Comparison of ENCODE assay signal across 9 cellular contexts in the genomic region with DNA sequence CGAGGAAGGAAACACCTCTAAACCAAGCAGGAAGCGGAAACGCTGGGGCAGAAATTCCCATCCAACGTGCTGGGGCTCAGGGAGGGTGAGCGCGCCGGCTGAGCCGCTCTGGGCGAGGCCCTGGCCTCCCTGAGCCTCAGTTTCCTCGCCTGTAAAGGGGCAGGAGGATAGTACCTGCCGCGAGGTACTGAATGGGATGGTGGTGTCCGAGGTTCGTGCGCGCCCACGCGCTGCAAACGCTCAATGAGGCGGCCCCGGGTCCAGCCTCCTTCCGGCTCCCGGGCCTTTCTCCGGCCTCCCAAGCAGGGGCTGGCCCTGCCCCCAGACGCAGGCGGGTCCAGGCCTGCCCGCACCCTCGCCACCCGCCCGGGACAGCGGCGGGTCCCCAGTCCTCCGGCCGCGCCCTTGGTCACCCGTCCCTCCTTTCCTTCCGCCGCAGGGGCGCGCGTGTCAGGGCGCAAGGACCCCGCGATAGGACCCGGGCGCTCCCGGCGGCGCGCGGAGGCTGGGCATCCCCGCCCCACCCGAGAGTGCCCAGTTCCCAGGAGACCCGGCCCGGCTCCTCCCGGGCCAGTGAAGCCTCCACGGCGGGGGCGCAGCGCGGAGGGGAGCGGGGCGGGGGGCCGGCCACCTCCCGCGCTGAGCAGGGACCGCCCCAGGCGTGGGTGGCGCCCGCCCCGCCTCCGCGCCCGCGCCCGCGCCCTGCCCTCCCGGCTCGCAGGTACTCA. TPM values are rescaled to one million over a fixed set of nuclear protein-coding genes. Genes with fewer than 3 reads are reported as not detected.
DNase-seq lines count a peak whose midpoint lies in the region; ATAC-seq and TF ChIP-seq lines count a peak whose summit lies in the region.
"Had no signal": no experiment of that assay in that cellular context is flagged by ENCODE, and none has a peak within 500 bp of the region (broad histone marks: within the 10 kb centered on the region; RNA-seq: fewer than 3 reads in every experiment).

No MANE protein-coding gene starts in this region.

- no peaks in the 10 kb centered on the region for H3K4me1 Mint-ChIP-seq in activated CD4-positive, alpha-beta T cell treated with anti-CD3 and anti-CD28 coated beads, Interleukin-2, amount 10 ng/mL, durations not matched to agents 24 days and 14 days

- peak overlapping the region; percentile 72 for H3K4me3 Mint-ChIP-seq in activated CD4-positive, alpha-beta T cell treated with anti-CD3 and anti-CD28 coated beads, Interleukin-2, amount 10 ng/mL, durations not matched to agents 24 days and 14 days

- H3K27me3 ChIP-seq in BLaER1 (peaks cover 20% of the 10 kb centered on the region), HL-60 (ENCODE audit: insufficient read depth, poor library complexity, severe bottlenecking) (peaks cover 28% of the 10 kb centered on the region), esophagus squamous epithelium (peaks cover 0 to 57% (median 5%) of the 10 kb centered on the region in 4 donors), neutrophil (peaks cover 88% of the 10 kb centered on the region)

- no peaks in the 10 kb centered on the region for H3K36me3 ChIP-seq in BLaER1
- no peaks in the 10 kb centered on the region for H3K36me3 ChIP-seq in esophagus squamous epithelium
- no peaks in the 10 kb centered on the region for H3K36me3 ChIP-seq in neutrophil

- H3K4me2 ChIP-seq in BLaER1, result peak overlapping the region; percentile 100

- H3K27ac Mint-ChIP-seq in activated CD4-positive, alpha-beta T cell treated with anti-CD3 and anti-CD28 coated beads, Interleukin-2, amount 10 ng/mL, durations not matched to agents 24 days and 14 days, result no peak overlapping the region

- H3K9me3 Mint-ChIP-seq in activated CD4-positive, alpha-beta T cell treated with anti-CD3 and anti-CD28 coated beads, Interleukin-2, amount 10 ng/mL, durations not matched to agents 24 days and 14 days, result no peaks in the 10 kb centered on the region

- DNase-seq in HL-60 (ENCODE audit: low read depth in 1 of 2, low spot score in 1 of 2), result peak in 1 of 2 experiments; percentile 15
- DNase-seq in activated CD4-positive, alpha-beta T cell treated with anti-CD3 and anti-CD28 coated beads, Interleukin-2, amount 10 ng/mL, durations not matched to agents 24 days and 14 days, result peak; percentile 82
- no peak for DNase-seq in esophagus squamous epithelium (lab: John Stamatoyannopoulos, UW)
- DNase-seq in activated gamma-delta T cell treated with Interleukin-2 at 50 U/mL for 16 hours, result no peak
- DNase-seq in NCI-H128 (lab: John Stamatoyannopoulos, UW; ENCODE audit: unreplicated experiment), result no peak

- TF ChIP-seq CTCF in HL-60 (IDR thresholded peaks at IDR 0.05; ENCODE audit: insufficient read depth, low read length) (no peak), esophagus squamous epithelium (IDR thresholded peaks at IDR 0.05) (no peak), neutrophil (IDR thresholded peaks at IDR 0.05) (no peak)

- H3K4me3 ChIP-seq in BLaER1 (peak overlapping the region; percentile 71), HL-60 (replicated peaks; ENCODE audit: insufficient read depth, low read length) (peak overlapping the region; percentile 26), esophagus squamous epithelium (peak overlapping the region; percentile 29 to 67 (median 46)), neutrophil (ENCODE audit: low read depth in 1 of 2, low read length in 1 of 2) (peak overlapping the region; percentile 15 to 41)

- H3K9ac ChIP-seq in BLaER1, result peak overlapping the region; percentile 54; the same call in 1 of the 2 replicates

- no peak for ATAC-seq in HG02973 (IDR thresholded peaks at IDR 0.05; ENCODE audit: unreplicated experiment)

- peaks cover 41% of the 10 kb centered on the region for H3K4me1 ChIP-seq in BLaER1
- peaks cover 6 to 17% (median 15%) of the 10 kb centered on the region in 3 donors for H3K4me1 ChIP-seq in esophagus squamous epithelium
- peaks cover 6 to 7% of the 10 kb centered on the region in 2 experiments for H3K4me1 ChIP-seq in neutrophil (ENCODE audit: control insufficient read depth in 1 of 2, insufficient read depth in 1 of 2, low read depth in 1 of 2, low read length in 1 of 2)

- no peaks in the 10 kb centered on the region for H3K36me3 Mint-ChIP-seq in activated CD4-positive, alpha-beta T cell treated with anti-CD3 and anti-CD28 coated beads, Interleukin-2, amount 10 ng/mL, durations not matched to agents 24 days and 14 days (ENCODE audit: low read depth)

- 0% methylated on average over 13 of the region's 79 CpGs; no CpG with 5 or more reads in 1 of the 2 donors for WGBS in esophagus squamous epithelium, 2 donors

- H3K27ac ChIP-seq in BLaER1, result peak overlapping the region; percentile 58
- H3K27ac ChIP-seq in HL-60 (replicated peaks), result no peak overlapping the region
- no peak overlapping the region for H3K27ac ChIP-seq in esophagus squamous epithelium
- H3K27ac ChIP-seq in neutrophil, result no peak overlapping the region

- no peak for TF ChIP-seq POLR2A in esophagus squamous epithelium (IDR thresholded peaks at IDR 0.05)

- intact Hi-C loops in activated CD4-positive, alpha-beta T cell treated with anti-CD3 and anti-CD28 coated beads, Interleukin-2, amount 10 ng/mL, durations not matched to agents 24 days and 14 days (cut with micrococcal nuclease), result loop anchor here (2.0 kb wide), 1 partner anchor 58 kb away; no protein-coding TSS in a partner anchor
- intact Hi-C loops in esophagus squamous epithelium (cut with DNase I), result no loop called here

- H3K9me3 ChIP-seq in BLaER1, result no peaks in the 10 kb centered on the region
- no peaks in the 10 kb centered on the region for H3K9me3 ChIP-seq in esophagus squamous epithelium
- H3K9me3 ChIP-seq in neutrophil, result no peaks in the 10 kb centered on the region

- peaks cover 13% of the 10 kb centered on the region; the same call in 1 of the 2 replicates for H4K20me1 ChIP-seq in BLaER1

- peaks cover 23% of the 10 kb centered on the region for H3K27me3 Mint-ChIP-seq in activated CD4-positive, alpha-beta T cell treated with anti-CD3 and anti-CD28 coated beads, Interleukin-2, amount 10 ng/mL, durations not matched to agents 24 days and 14 days

RNA-seq across cellular contexts. Expression of gene BEGAIN, which starts 0.5 kb away (rescaled TPM):
- total RNA-seq in activated CD4-positive, alpha-beta T cell treated with anti-CD3 and anti-CD28 coated beads, Interleukin-2, amount 10 ng/mL, durations not matched to agents 24 days and 14 days, result 3.0 and 4.8 TPM in 2 replicates
- 1 to 10 TPM in 1 of 4 donors, under 1 TPM in 2, not detected in 1; 0.47 to 1.5 (median 0.53) TPM for total RNA-seq in esophagus squamous epithelium
- total RNA-seq: glomerular endothelial cell had no signal
